18 cellular contexts compared by ENCODE assay signal in genomic region chr20:49957487-49957938, GRCh38. TPM values are rescaled to one million over a fixed set of nuclear protein-coding genes. Genes with fewer than 3 reads are reported as not detected.
DNase-seq lines count a peak whose midpoint lies in the region; ATAC-seq and TF ChIP-seq lines count a peak whose summit lies in the region.
"Had no signal": no experiment of that assay in that cellular context is flagged by ENCODE, and none has a peak within 500 bp of the region (broad histone marks: within the 10 kb centered on the region; RNA-seq: fewer than 3 reads in every experiment).

No MANE protein-coding gene starts in this region.

- peaks cover 10% of the 10 kb centered on the region for H3K36me3 Mint-ChIP-seq in natural killer cell treated with Interleukin-12 subunit alpha and Interleukin-12 subunit beta and Interleukin-15 and Interleukin-18, amount 100 ng/mL, for 72 hours
- peaks cover 4% of the 10 kb centered on the region for H3K36me3 Mint-ChIP-seq in natural killer cell
- H3K36me3 Mint-ChIP-seq in activated B cell treated with CpG ODN at 0.5 μM for 24 hours (ENCODE audit: low read depth): peaks cover 46% of the 10 kb centered on the region

- H3K27me3 ChIP-seq in layer of hippocampus (ENCODE audit: control insufficient read depth, insufficient read depth, low read length): no peaks in the 10 kb centered on the region
- H3K27me3 ChIP-seq: heart left ventricle, vagina had no signal

- intact Hi-C loops in natural killer cell (cut with micrococcal nuclease) (no loop called here), activated B cell treated with CpG ODN at 0.5 μM for 24 hours (cut with micrococcal nuclease) (no loop called here)

- TF ChIP-seq CTCF in natural killer cell (IDR thresholded peaks at IDR 0.05): no peak
- TF ChIP-seq CTCF in activated B cell treated with CpG ODN at 0.5 μM for 24 hours (IDR thresholded peaks at IDR 0.05): no peak

- H3K4me1 Mint-ChIP-seq in natural killer cell treated with Interleukin-12 subunit alpha and Interleukin-12 subunit beta and Interleukin-15 and Interleukin-18, amount 100 ng/mL, for 72 hours (ENCODE audit: low read depth in 2 of 2): peaks cover 4 to 17% of the 10 kb centered on the region in 2 donors
- H3K4me1 Mint-ChIP-seq in natural killer cell (no peaks in the 10 kb centered on the region), activated B cell treated with CpG ODN at 0.5 μM for 24 hours (peaks cover 19% of the 10 kb centered on the region)

- DNase-seq in natural killer cell treated with Interleukin-12 subunit alpha and Interleukin-12 subunit beta and Interleukin-15 and Interleukin-18, amount 100 ng/mL, for 72 hours (ENCODE audit: low spot score): no peak
- no peak for DNase-seq in natural killer cell
- DNase-seq in activated B cell treated with CpG ODN at 0.5 μM for 24 hours: no peak
- DNase-seq in T-helper 1 cell: no peak
- DNase-seq: activated T-cell treated with anti-CD3 and anti-CD28 coated beads, Interleukin-2, amount 50 U/mL, for 4 hours; CD8-positive, alpha-beta memory T cell; effector CD4-positive, alpha-beta T cell; EL; islet precursor cell; NCI-H526 treated with DMSO at 0.1 percent for 48 hours; T1000 had no signal

- CTCF ChIA-PET in activated B cell treated with CpG ODN at 0.5 μM for 24 hours (lab: Charles Lee): interaction anchor here (0.9 kb wide), 1 partner anchor 114 kb away, joined by 3 read pairs; no protein-coding TSS in a partner anchor

- POLR2A ChIA-PET in activated B cell treated with CpG ODN at 0.5 μM for 24 hours (lab: Charles Lee): interaction anchor here (0.6 to 1.1 kb wide), 2 partner anchors 22 to 248 kb away, joined by 3 read pairs; partner anchors contain the start of gene RNF114

- H3K9me3 Mint-ChIP-seq in natural killer cell treated with Interleukin-12 subunit alpha and Interleukin-12 subunit beta and Interleukin-15 and Interleukin-18, amount 100 ng/mL, for 72 hours: no peaks in the 10 kb centered on the region
- H3K9me3 Mint-ChIP-seq in natural killer cell: no peaks in the 10 kb centered on the region
- no peaks in the 10 kb centered on the region for H3K9me3 Mint-ChIP-seq in activated B cell treated with CpG ODN at 0.5 μM for 24 hours
- H3K9me3 Mint-ChIP-seq: activated T-cell treated with anti-CD3 and anti-CD28 coated beads, Interleukin-2, amount 50 U/mL, for 4 hours; CD8-positive, alpha-beta memory T cell had no signal

- H3K27ac Mint-ChIP-seq in natural killer cell treated with Interleukin-12 subunit alpha and Interleukin-12 subunit beta and Interleukin-15 and Interleukin-18, amount 100 ng/mL, for 72 hours: peak overlapping the region; percentile 43 to 88
- H3K27ac Mint-ChIP-seq in natural killer cell (peak overlapping the region in 1 of 2 donors; percentile 22), activated B cell treated with CpG ODN at 0.5 μM for 24 hours (peak overlapping the region; percentile 75)

- H3K27ac ChIP-seq in layer of hippocampus (ENCODE audit: low read depth, low read length): peak overlapping the region; percentile 62
- H3K27ac ChIP-seq: vagina had no signal

- H3K4me3 Mint-ChIP-seq in natural killer cell treated with Interleukin-12 subunit alpha and Interleukin-12 subunit beta and Interleukin-15 and Interleukin-18, amount 100 ng/mL, for 72 hours: peak overlapping the region; percentile 52
- no peak overlapping the region for H3K4me3 Mint-ChIP-seq in natural killer cell
- H3K4me3 Mint-ChIP-seq in activated B cell treated with CpG ODN at 0.5 μM for 24 hours: no peak overlapping the region
- H3K4me3 Mint-ChIP-seq: activated T-cell treated with anti-CD3 and anti-CD28 coated beads, Interleukin-2, amount 50 U/mL, for 4 hours had no signal

- no peak for ATAC-seq in natural killer cell treated with Interleukin-12 subunit alpha and Interleukin-12 subunit beta and Interleukin-15 and Interleukin-18, amount 100 ng/mL, for 72 hours
- ATAC-seq in natural killer cell: no peak
- no peak for ATAC-seq in activated B cell treated with CpG ODN at 0.5 μM for 24 hours (ENCODE audit: low read depth)
- no peak for ATAC-seq in HG02571 (IDR thresholded peaks at IDR 0.05; ENCODE audit: unreplicated experiment)
- no peak for ATAC-seq in HG02759 (IDR thresholded peaks at IDR 0.05; ENCODE audit: unreplicated experiment)
- ATAC-seq in HG03159 (IDR thresholded peaks at IDR 0.05; ENCODE audit: unreplicated experiment): no peak
- ATAC-seq: activated T-cell treated with anti-CD3 and anti-CD28 coated beads, Interleukin-2, amount 50 U/mL, for 4 hours; heart left ventricle had no signal

- H3K27me3 Mint-ChIP-seq in natural killer cell treated with Interleukin-12 subunit alpha and Interleukin-12 subunit beta and Interleukin-15 and Interleukin-18, amount 100 ng/mL, for 72 hours: no peaks in the 10 kb centered on the region
- H3K27me3 Mint-ChIP-seq in natural killer cell (ENCODE audit: low read depth in 2 of 2): no peaks in the 10 kb centered on the region
- no peaks in the 10 kb centered on the region for H3K27me3 Mint-ChIP-seq in activated B cell treated with CpG ODN at 0.5 μM for 24 hours
- H3K27me3 Mint-ChIP-seq: CD8-positive, alpha-beta memory T cell had no signal

RNA-seq across cellular contexts. Expression of gene RNF114, which starts 21.3 kb away (rescaled TPM):
- total RNA-seq in natural killer cell treated with Interleukin-12 subunit alpha and Interleukin-12 subunit beta and Interleukin-15 and Interleukin-18, amount 100 ng/mL, for 72 hours: 10 to 100 TPM; 69.9 to 79.3 TPM
- 100 to 1,000 TPM in 2 of 3 donors, 10 to 100 TPM in 1; 92.3 to 108 (median 100) TPM for total RNA-seq in natural killer cell
- 56.5 and 56.6 TPM in 2 replicates for total RNA-seq in activated B cell treated with CpG ODN at 0.5 μM for 24 hours

RNA-seq across cellular contexts. Expression of gene SNAI1, which starts 25.3 kb away (rescaled TPM):
- total RNA-seq in natural killer cell treated with Interleukin-12 subunit alpha and Interleukin-12 subunit beta and Interleukin-15 and Interleukin-18, amount 100 ng/mL, for 72 hours: 1 to 10 TPM in 1 of 2 donors, under 1 TPM in 1; 0.71 to 1.3 TPM
- total RNA-seq in natural killer cell (1 to 10 TPM; 1.5 to 2.4 (median 2.1) TPM), activated B cell treated with CpG ODN at 0.5 μM for 24 hours (0.61 and 0.67 TPM in 2 replicates)
- total RNA-seq: bronchial epithelial cell had no signal

RNA-seq across cellular contexts. Expression of gene SPATA2, which starts 42.2 kb away (rescaled TPM):
- total RNA-seq in natural killer cell treated with Interleukin-12 subunit alpha and Interleukin-12 subunit beta and Interleukin-15 and Interleukin-18, amount 100 ng/mL, for 72 hours: 10 to 100 TPM; 10.1 to 12.0 TPM
- 10 to 100 TPM; 16.4 to 25.8 (median 25.1) TPM for total RNA-seq in natural killer cell
- total RNA-seq in activated B cell treated with CpG ODN at 0.5 μM for 24 hours: 9.1 and 9.4 TPM in 2 replicates
